In the genomic region with DNA sequence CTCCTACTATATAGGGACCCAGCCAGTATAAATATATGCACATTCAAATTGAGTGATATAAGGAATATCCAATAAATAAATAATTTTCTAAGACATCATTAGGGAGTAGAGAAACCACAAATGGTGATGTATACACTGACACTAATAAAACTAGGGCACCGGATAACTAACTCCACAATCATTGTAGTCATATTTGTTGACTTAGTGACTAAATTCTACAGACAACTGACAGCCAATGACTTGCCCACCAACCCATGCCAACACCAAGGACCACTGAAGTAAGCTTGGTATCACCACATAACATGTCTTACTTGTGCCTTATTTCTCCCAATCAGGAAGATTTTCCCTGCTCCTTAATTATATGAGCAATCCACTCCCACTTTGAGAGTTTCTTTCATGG, we compare ENCODE assay signal across 22 cellular contexts.
A peak's percentile ranks its signal among the peaks of the same experiment; 100 is the strongest.
DNase-seq lines count a peak whose midpoint lies in the region; ATAC-seq and TF ChIP-seq lines count a peak whose summit lies in the region.
"Had no signal": no experiment of that assay in that cellular context is flagged by ENCODE, and none has a peak within 500 bp of the region (broad histone marks: within the 10 kb centered on the region; RNA-seq: fewer than 3 reads in every experiment).

No MANE protein-coding gene starts in this region.

- intact Hi-C loops in MCF 10A (cut with micrococcal nuclease): no loop called here
- intact Hi-C loops in breast epithelium (cut with DNase I; ENCODE audit: low total_unique reads): no loop called here
- intact Hi-C loops in PC-3 (cut with micrococcal nuclease): loop anchor here (5.0 kb wide), 3 partner anchors 39 to 266 kb away; no protein-coding TSS in a partner anchor
- intact Hi-C loops in mammary epithelial cell (cut with micrococcal nuclease): loop anchor here (10.0 kb wide), 1 partner anchor 139 kb away; a partner anchor contains a TSS

- H2AFZ ChIP-seq in PC-3 (ENCODE audit: low read length) (no peak overlapping the region), mammary epithelial cell (ENCODE audit: low read depth, low read length) (peak overlapping the region; percentile 10)
- H2AFZ ChIP-seq: GM23248 had no signal

- in situ Hi-C loops in mammary epithelial cell (cut with MboI; ENCODE audit: low sequenced_read_pairs in 2 of 2): no loop called here

- H3K79me2 ChIP-seq in PC-3 (ENCODE audit: low read length) (no peaks in the 10 kb centered on the region), mammary epithelial cell (ENCODE audit: insufficient read depth, low read length) (no peaks in the 10 kb centered on the region)

- TF ChIP-seq CTCF in MCF 10A (IDR thresholded peaks at IDR 0.05; ENCODE audit: unreplicated experiment): no peak
- no peak for TF ChIP-seq CTCF in breast epithelium (IDR thresholded peaks at IDR 0.05)
- no peak for TF ChIP-seq CTCF in PC-3 (conservative IDR thresholded peaks at IDR 0.05; ENCODE audit: low read depth, low read length)
- no peak for TF ChIP-seq CTCF in mammary epithelial cell (conservative IDR thresholded peaks at IDR 0.05 in 1 of 2, IDR thresholded peaks at IDR 0.05 in 1 of 2; ENCODE audit: extremely low read depth in 1 of 2, insufficient read depth in 1 of 2, low read depth in 1 of 2, low read length in 2 of 2)
- no peak for TF ChIP-seq CTCF in progenitor cell of endocrine pancreas (IDR thresholded peaks at IDR 0.05; ENCODE audit: unreplicated experiment)
- TF ChIP-seq CTCF in omental fat pad (IDR thresholded peaks at IDR 0.05): no peak

- no peaks in the 10 kb centered on the region for H3K36me3 ChIP-seq in breast epithelium
- no peaks in the 10 kb centered on the region for H3K36me3 ChIP-seq in PC-3 (ENCODE audit: low read depth, low read length)
- H3K36me3 ChIP-seq in mammary epithelial cell (ENCODE audit: insufficient read depth, low read length): no peaks in the 10 kb centered on the region
- H3K36me3 ChIP-seq: BE2C; BLaER1 treated with 17β-estradiol and CSF1 and Interleukin-3, amounts not matched to agents 10 nM and 100 nM had no signal

- H3K27me3 Mint-ChIP-seq in MCF 10A (ENCODE audit: insufficient read depth, unreplicated experiment): no peaks in the 10 kb centered on the region
- no peaks in the 10 kb centered on the region for H3K27me3 Mint-ChIP-seq in progenitor cell of endocrine pancreas
- H3K27me3 Mint-ChIP-seq: CD4-positive, alpha-beta T cell; CD8-positive, alpha-beta memory T cell had no signal

- dilution Hi-C loops in mammary epithelial cell (cut with HindIII; ENCODE audit: low sequenced_read_pairs): no loop called here

- H3K9me3 Mint-ChIP-seq in MCF 10A (ENCODE audit: unreplicated experiment) (no peaks in the 10 kb centered on the region), progenitor cell of endocrine pancreas (ENCODE audit: low read depth) (peaks cover 5% of the 10 kb centered on the region)

- peak overlapping the region; percentile 2 for H3K27ac Mint-ChIP-seq in MCF 10A (ENCODE audit: low read depth, unreplicated experiment)
- no peak overlapping the region for H3K27ac Mint-ChIP-seq in progenitor cell of endocrine pancreas
- H3K27ac Mint-ChIP-seq: CD14-positive monocyte; CD4-positive, alpha-beta T cell; CD8-positive, alpha-beta memory T cell had no signal

- H3F3A ChIP-seq in PC-3 (ENCODE audit: low read length, unreplicated experiment): no peaks in the 10 kb centered on the region

- CTCF ChIA-PET in MCF 10A (lab: Yijun Ruan, JAX) (interaction anchor here (1.2 kb wide), 1 partner anchor 17 kb away, joined by 3 read pairs; no protein-coding TSS in a partner anchor), PC-3 (lab: Charles Lee) (no interaction called here), mammary epithelial cell (lab: Charles Lee; ENCODE audit: low non-redundant PET) (no interaction called here)

- H3K4me3 Mint-ChIP-seq in MCF 10A (ENCODE audit: unreplicated experiment): no peak overlapping the region
- H3K4me3 Mint-ChIP-seq in progenitor cell of endocrine pancreas (ENCODE audit: low read depth): no peak overlapping the region
- H3K4me3 Mint-ChIP-seq: CD14-positive monocyte; CD4-positive, alpha-beta T cell; CD8-positive, alpha-beta memory T cell had no signal

- H3K4me1 Mint-ChIP-seq in MCF 10A (ENCODE audit: insufficient read depth, unreplicated experiment) (peaks cover 28% of the 10 kb centered on the region), progenitor cell of endocrine pancreas (ENCODE audit: low read depth) (no peaks in the 10 kb centered on the region)
- H3K4me1 Mint-ChIP-seq: CD14-positive monocyte; CD8-positive, alpha-beta memory T cell had no signal

- POLR2A ChIA-PET in MCF 10A (lab: Yijun Ruan, JAX): no interaction called here
- POLR2A ChIA-PET in PC-3 (lab: Charles Lee; ENCODE audit: unreplicated experiment): no interaction called here

- 45% methylated on average over 1 of the region's 1 CpG for WGBS in mammary epithelial cell (ENCODE audit: low coverage, missing lambda C conversion rate)

- ATAC-seq in PC-3 (peak; percentile 83), omental fat pad (ENCODE audit: low FRiP score) (no peak)
- ATAC-seq in stimulated activated naive CD8-positive, alpha-beta T cell treated with anti-CD3 and anti-CD28 coated beads, Interleukin-15, Interleukin-2, amounts not matched to agents 100 U/mL and 50 U/mL, for 24 hours: no peak
- ATAC-seq: A549 had no signal

- no peaks in the 10 kb centered on the region for H3K4me1 ChIP-seq in breast epithelium
- peaks cover 36% of the 10 kb centered on the region for H3K4me1 ChIP-seq in PC-3 (ENCODE audit: insufficient read depth, low read length)
- peaks cover 19% of the 10 kb centered on the region for H3K4me1 ChIP-seq in mammary epithelial cell (ENCODE audit: insufficient read depth, low read length)
- H3K4me1 ChIP-seq: BE2C; BLaER1 treated with 17β-estradiol and CSF1 and Interleukin-3, amounts not matched to agents 10 nM and 100 nM had no signal

- H3K36me3 Mint-ChIP-seq in MCF 10A (ENCODE audit: insufficient read depth, unreplicated experiment): no peaks in the 10 kb centered on the region
- H3K36me3 Mint-ChIP-seq in progenitor cell of endocrine pancreas (ENCODE audit: insufficient read depth): no peaks in the 10 kb centered on the region
- H3K36me3 Mint-ChIP-seq: CD14-positive monocyte; CD8-positive, alpha-beta memory T cell had no signal

- H3K9me2 ChIP-seq in PC-3 (replicated peaks; ENCODE audit: low read length): no peaks in the 10 kb centered on the region

- H3K9ac ChIP-seq in PC-3 (ENCODE audit: low read length) (no peak overlapping the region; the same call in 1 of the 2 replicates), mammary epithelial cell (ENCODE audit: insufficient read depth, low read length) (no peak overlapping the region)
- H3K9ac ChIP-seq: BLaER1 treated with 17β-estradiol and CSF1 and Interleukin-3, amounts not matched to agents 10 nM and 100 nM; GM23248 had no signal

- DNase-seq in MCF 10A (ENCODE audit: unreplicated experiment) (no peak), breast epithelium (ENCODE audit: low spot score in 2 of 2) (no peak), PC-3 (peak; percentile 89), mammary epithelial cell (peak; percentile 30), epithelial cell of prostate (ENCODE audit: low read depth, low spot score) (peak; percentile 27), progenitor cell of endocrine pancreas (ENCODE audit: low spot score, unreplicated experiment) (no peak), omental fat pad (ENCODE audit: low spot score) (no peak)
- no peak for DNase-seq in stimulated activated naive CD8-positive, alpha-beta T cell treated with anti-CD3 and anti-CD28 coated beads, Interleukin-15, Interleukin-2, amounts not matched to agents 100 U/mL and 50 U/mL, for 24 hours
- DNase-seq: 8988T; ACHN; AML-193; BE2C; CD4-positive, alpha-beta T cell; CD8-positive, alpha-beta memory T cell; DMS 273 treated with DMSO at 0.1 percent for 48 hours; DND-41; GM23248; H7; HCEC 1CT had no signal

- H3K27me3 ChIP-seq in breast epithelium (no peaks in the 10 kb centered on the region), PC-3 (ENCODE audit: low read length) (no peaks in the 10 kb centered on the region), mammary epithelial cell (ENCODE audit: insufficient read depth, low read length) (no peaks in the 10 kb centered on the region)
- H3K27me3 ChIP-seq: BE2C; BLaER1 treated with 17β-estradiol and CSF1 and Interleukin-3, amounts not matched to agents 10 nM and 100 nM had no signal

- H3K9me3 ChIP-seq in breast epithelium: no peaks in the 10 kb centered on the region
- no peaks in the 10 kb centered on the region for H3K9me3 ChIP-seq in PC-3 (ENCODE audit: low read length)
- H3K9me3 ChIP-seq in mammary epithelial cell (replicated peaks; ENCODE audit: insufficient read depth, low read length): no peaks in the 10 kb centered on the region
- H3K9me3 ChIP-seq: A549; BE2C; BLaER1 treated with 17β-estradiol and CSF1 and Interleukin-3, amounts not matched to agents 10 nM and 100 nM had no signal

- BruUV-seq in MCF 10A (replicated peaks; lab: Mats Ljungman, UMichigan): no TSS peak
- BruUV-seq in PC-3 (replicated peaks; lab: Mats Ljungman, UMichigan): no TSS peak
- no TSS peak for BruUV-seq in mammary epithelial cell (replicated peaks; lab: Mats Ljungman, UMichigan)

- H3K27ac ChIP-seq in breast epithelium: no peak overlapping the region
- peak overlapping the region; percentile 61 for H3K27ac ChIP-seq in PC-3 (ENCODE audit: low read length)
- H3K27ac ChIP-seq in mammary epithelial cell (ENCODE audit: insufficient read depth, low read depth, low read length): no peak overlapping the region
- H3K27ac ChIP-seq in epithelial cell of prostate: no peak overlapping the region
- H3K27ac ChIP-seq: A549; BLaER1 treated with 17β-estradiol and CSF1 and Interleukin-3, amounts not matched to agents 10 nM and 100 nM; GM23248 had no signal

- no peak for TF ChIP-seq POLR2A in breast epithelium (IDR thresholded peaks at IDR 0.05)

- no peak overlapping the region for H3K4me3 ChIP-seq in breast epithelium
- no peak overlapping the region for H3K4me3 ChIP-seq in PC-3 (ENCODE audit: low read length)
- H3K4me3 ChIP-seq in mammary epithelial cell (replicated peaks in 1 of 3; ENCODE audit: insufficient read depth in 1 of 3, low read depth in 2 of 3, low read length in 3 of 3): no peak overlapping the region
- H3K4me3 ChIP-seq: A549; BLaER1 treated with 17β-estradiol and CSF1 and Interleukin-3, amounts not matched to agents 10 nM and 100 nM; GM23248 had no signal

- no peaks in the 10 kb centered on the region for H4K20me1 ChIP-seq in PC-3 (ENCODE audit: low read length)
- no peaks in the 10 kb centered on the region for H4K20me1 ChIP-seq in mammary epithelial cell (ENCODE audit: insufficient read depth, low read length)
- H4K20me1 ChIP-seq: BLaER1 treated with 17β-estradiol and CSF1 and Interleukin-3, amounts not matched to agents 10 nM and 100 nM had no signal

- H3K4me2 ChIP-seq in PC-3 (ENCODE audit: low read length) (peak overlapping the region; percentile 48), mammary epithelial cell (ENCODE audit: insufficient read depth, low read depth, low read length) (no peak overlapping the region)
- H3K4me2 ChIP-seq: A549; BLaER1 treated with 17β-estradiol and CSF1 and Interleukin-3, amounts not matched to agents 10 nM and 100 nM had no signal

Comparison
In these comparisons a context has a peak if more than half of its experiments do, and no peak if none do; other contexts are left out.
1. DNase-seq: peak in PC-3 (single experiment), mammary epithelial cell (single experiment) and epithelial cell of prostate (single experiment); none in MCF 10A (single experiment), breast epithelium (0 of 2), stimulated activated naive CD8-positive, alpha-beta T cell treated with anti-CD3 and anti-CD28 coated beads, Interleukin-15, Interleukin-2, amounts not matched to agents 100 U/mL and 50 U/mL, for 24 hours (single experiment), progenitor cell of endocrine pancreas (single experiment) and omental fat pad (single experiment).
2. intact Hi-C loops: an anchor here in PC-3 (5.0 kb wide) and mammary epithelial cell (10.0 kb wide); none called in MCF 10A and breast epithelium.